ENCODE assay signal across 13 cellular contexts in the genomic region with DNA sequence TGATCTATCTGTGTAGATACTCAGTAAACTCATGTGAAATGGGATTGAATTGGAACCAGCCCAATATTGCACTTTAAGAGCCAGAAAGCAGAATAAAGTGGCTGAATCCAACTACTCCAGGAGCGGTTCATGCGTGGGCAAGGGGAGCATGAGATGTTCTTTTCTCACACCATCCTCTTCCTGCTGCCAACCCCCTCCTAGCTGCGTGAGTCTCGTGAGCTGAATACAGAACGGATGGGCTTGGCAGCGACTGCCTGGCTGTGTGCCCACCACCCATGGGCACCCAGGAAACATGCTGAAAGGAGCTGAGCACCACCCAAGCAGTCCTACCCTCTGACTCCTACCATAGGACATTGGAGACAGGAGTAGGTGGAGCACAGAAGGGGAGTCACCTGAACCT.
A peak's percentile ranks its signal among the peaks of the same experiment; 100 is the strongest.
DNase-seq lines count a peak whose midpoint lies in the region; ATAC-seq lines count a peak whose summit lies in the region.
"Had no signal": no experiment of that assay in that cellular context is flagged by ENCODE, and none has a peak within 500 bp of the region (broad histone marks: within the 10 kb centered on the region; RNA-seq: fewer than 3 reads in every experiment).

No MANE protein-coding gene starts in this region.

- DNase-seq in DMS79 (lab: John Stamatoyannopoulos, UW) (peak; percentile 91), NCI-H1092 (lab: John Stamatoyannopoulos, UW) (peak; percentile 72), NCI-H2029 treated with DMSO at 0.1 percent for 48 hours (lab: John Stamatoyannopoulos, UW) (peak; percentile 93), NCI-H69 (lab: John Stamatoyannopoulos, UW) (peak; percentile 71), superior temporal gyrus (ENCODE audit: extremely low spot score) (no peak)
- DNase-seq in activated CD8-positive, alpha-beta memory T cell treated with anti-CD3 and anti-CD28 coated beads for 24 hours = no peak
- DNase-seq: C1 segment of cervical spinal cord; CD4-positive, alpha-beta T cell; DND-41; GDM1; GOT3; H9 had no signal

- no peak for ATAC-seq in HG03354 (IDR thresholded peaks at IDR 0.05; ENCODE audit: poor library complexity, severe bottlenecking, unreplicated experiment)

Comparison
In these comparisons a context has a peak if more than half of its experiments do, and no peak if none do; other contexts are left out.
1. DNase-seq: peak in DMS79 (single experiment), NCI-H1092 (single experiment), NCI-H2029 treated with DMSO at 0.1 percent for 48 hours (single experiment) and NCI-H69 (single experiment); none in superior temporal gyrus (single experiment) and activated CD8-positive, alpha-beta memory T cell treated with anti-CD3 and anti-CD28 coated beads for 24 hours (single experiment).